ENCODE assay signal across 11 cellular contexts in genomic region chr22:32847067-32847491, GRCh38. TPM values are rescaled to one million over a fixed set of nuclear protein-coding genes. Genes with fewer than 3 reads are reported as not detected.
DNase-seq lines count a peak whose midpoint lies in the region; ATAC-seq and TF ChIP-seq lines count a peak whose summit lies in the region.
"Had no signal": no experiment of that assay in that cellular context is flagged by ENCODE, and none has a peak within 500 bp of the region (broad histone marks: within the 10 kb centered on the region; RNA-seq: fewer than 3 reads in every experiment).

No MANE protein-coding gene starts in this region.

- H3K27me3 Mint-ChIP-seq in activated CD8-positive, alpha-beta T cell treated with anti-CD3 and anti-CD28 coated beads for 36 hours, result peaks cover 10% of the 10 kb centered on the region

- TF ChIP-seq CTCF in activated CD8-positive, alpha-beta T cell treated with anti-CD3 and anti-CD28 coated beads for 36 hours (IDR thresholded peaks at IDR 0.05), result no peak

- POLR2A ChIA-PET in activated CD8-positive, alpha-beta T cell treated with anti-CD3 and anti-CD28 coated beads for 36 hours (lab: Charles Lee), result interaction anchor here (0.8 kb wide), 1 partner anchor 9 kb away, joined by 3 read pairs; no protein-coding TSS in a partner anchor

- intact Hi-C loops in activated CD8-positive, alpha-beta T cell treated with anti-CD3 and anti-CD28 coated beads for 36 hours (cut with micrococcal nuclease), result no loop called here

- no peaks in the 10 kb centered on the region for H3K9me3 Mint-ChIP-seq in activated CD8-positive, alpha-beta T cell treated with anti-CD3 and anti-CD28 coated beads for 36 hours

- H3K27ac ChIP-seq in caudate nucleus (ENCODE audit: low read depth, low read length) (peak overlapping the region; percentile 30), temporal lobe (ENCODE audit: low read depth, low read length) (peak overlapping the region; percentile 56)

- H3K27ac Mint-ChIP-seq in activated CD8-positive, alpha-beta T cell treated with anti-CD3 and anti-CD28 coated beads for 36 hours, result no peak overlapping the region

- H3K36me3 Mint-ChIP-seq in activated CD8-positive, alpha-beta T cell treated with anti-CD3 and anti-CD28 coated beads for 36 hours (ENCODE audit: low read depth), result no peaks in the 10 kb centered on the region

- CTCF ChIA-PET in activated CD8-positive, alpha-beta T cell treated with anti-CD3 and anti-CD28 coated beads for 36 hours (lab: Charles Lee), result interaction anchor here (0.7 kb wide), 1 partner anchor 11 kb away, joined by 3 read pairs; no protein-coding TSS in a partner anchor

- DNase-seq in HPDE6-E6E7 (ENCODE audit: extremely low spot score) (peak; percentile 66), caudate nucleus (lab: John Stamatoyannopoulos, UW) (peak in 10 of 61 donors; percentile 16 to 71 (median 26)), left kidney (ENCODE audit: low read depth, low spot score) (peak; percentile 16), RPMI8226 (no peak), dermis blood vessel endothelial cell (no peak), C1 segment of cervical spinal cord (lab: John Stamatoyannopoulos, UW) (no peak)
- DNase-seq in activated CD8-positive, alpha-beta T cell treated with anti-CD3 and anti-CD28 coated beads for 36 hours, result no peak
- DNase-seq: activated effector memory CD4-positive, alpha-beta T cell treated with anti-CD3 and anti-CD28 coated beads, Interleukin-2, amount 50 U/mL, for 16 hours; DMS53; islet precursor cell had no signal

- H3K4me3 Mint-ChIP-seq in activated CD8-positive, alpha-beta T cell treated with anti-CD3 and anti-CD28 coated beads for 36 hours, result no peak overlapping the region

- no peaks in the 10 kb centered on the region for H3K4me1 Mint-ChIP-seq in activated CD8-positive, alpha-beta T cell treated with anti-CD3 and anti-CD28 coated beads for 36 hours (ENCODE audit: low read depth)

- ATAC-seq in activated CD8-positive, alpha-beta T cell treated with anti-CD3 and anti-CD28 coated beads for 36 hours, result no peak

RNA-seq across cellular contexts. Expression of gene TIMP3, which starts 45.6 kb away (rescaled TPM):
- total RNA-seq in temporal lobe (18.2 TPM), dermis blood vessel endothelial cell (197 and 203 TPM in 2 replicates)
- total RNA-seq in activated CD8-positive, alpha-beta T cell treated with anti-CD3 and anti-CD28 coated beads for 36 hours, result under 1 TPM; 0.07 TPM

Comparison
In these comparisons a context has a peak if more than half of its experiments do, and no peak if none do; other contexts are left out.
1. DNase-seq: peak in HPDE6-E6E7 (single experiment) and left kidney (single experiment); none in RPMI8226 (single experiment), activated CD8-positive, alpha-beta T cell treated with anti-CD3 and anti-CD28 coated beads for 36 hours (single experiment), dermis blood vessel endothelial cell (single experiment) and C1 segment of cervical spinal cord (0 of 14).
2. RNA of gene TIMP3, which starts 45.6 kb away (total RNA-seq): 197 to 203 TPM in dermis blood vessel endothelial cell and 18.2 TPM in temporal lobe (single experiment); 0.07 TPM in activated CD8-positive, alpha-beta T cell treated with anti-CD3 and anti-CD28 coated beads for 36 hours; every median in the first group is over 10 times any median in the second.